In genomic region chr4:162131256-162131655, GRCh38 we compare ENCODE assay signal across 16 cellular contexts. TPM values are rescaled to one million over a fixed set of nuclear protein-coding genes. Genes with fewer than 3 reads are reported as not detected.
DNase-seq lines count a peak whose midpoint lies in the region; ATAC-seq and TF ChIP-seq lines count a peak whose summit lies in the region.
"Had no signal": no experiment of that assay in that cellular context is flagged by ENCODE, and none has a peak within 500 bp of the region (broad histone marks: within the 10 kb centered on the region; RNA-seq: fewer than 3 reads in every experiment).

No MANE protein-coding gene starts in this region.

- no peak overlapping the region for H3K27ac Mint-ChIP-seq in mesothelial cell of epicardium
- H3K27ac Mint-ChIP-seq in naive thymus-derived CD4-positive, alpha-beta T cell, result no peak overlapping the region
- H3K27ac Mint-ChIP-seq: activated naive CD4-positive, alpha-beta T cell treated with anti-CD3 and anti-CD28 coated beads, Interleukin-2, amount 50 U/mL, for 72 hours; CD4-positive, alpha-beta memory T cell had no signal

- H3K4me3 Mint-ChIP-seq in mesothelial cell of epicardium, result no peak overlapping the region
- H3K4me3 Mint-ChIP-seq in naive thymus-derived CD4-positive, alpha-beta T cell, result no peak overlapping the region
- H3K4me3 Mint-ChIP-seq: CD4-positive, alpha-beta memory T cell had no signal

- H3K27me3 ChIP-seq in MM.1S (replicated peaks; ENCODE audit: insufficient read depth, low read length), result no peaks in the 10 kb centered on the region
- H3K27me3 ChIP-seq in adipocyte (replicated peaks; ENCODE audit: control insufficient read depth, insufficient read depth, low read length), result no peaks in the 10 kb centered on the region
- H3K27me3 ChIP-seq in naive thymus-derived CD4-positive, alpha-beta T cell (ENCODE audit: control insufficient read depth in 2 of 2, insufficient read depth in 2 of 2, low read length in 2 of 2), result no peaks in the 10 kb centered on the region
- H3K27me3 ChIP-seq: esophagus squamous epithelium, left lung had no signal

- H3K27ac ChIP-seq in C4-2B (no peak overlapping the region), MM.1S (ENCODE audit: low read length) (no peak overlapping the region)
- no peak overlapping the region for H3K27ac ChIP-seq in naive thymus-derived CD4-positive, alpha-beta T cell (ENCODE audit: low read depth, low read length)
- H3K27ac ChIP-seq: esophagus squamous epithelium, GM23248, left lung had no signal

- no peaks in the 10 kb centered on the region for H3K36me3 Mint-ChIP-seq in mesothelial cell of epicardium
- H3K36me3 Mint-ChIP-seq in naive thymus-derived CD4-positive, alpha-beta T cell, result no peaks in the 10 kb centered on the region
- H3K36me3 Mint-ChIP-seq: activated naive CD4-positive, alpha-beta T cell treated with anti-CD3 and anti-CD28 coated beads, Interleukin-2, amount 50 U/mL, for 72 hours; CD4-positive, alpha-beta memory T cell had no signal

- H3K9me3 ChIP-seq in MM.1S (replicated peaks; ENCODE audit: insufficient read depth, low read length) (no peaks in the 10 kb centered on the region), adipocyte (ENCODE audit: control insufficient read depth, low read length) (no peaks in the 10 kb centered on the region)
- no peaks in the 10 kb centered on the region for H3K9me3 ChIP-seq in naive thymus-derived CD4-positive, alpha-beta T cell (ENCODE audit: control insufficient read depth in 2 of 3, low read length in 3 of 3)
- H3K9me3 ChIP-seq: esophagus squamous epithelium, left lung had no signal

- H3K79me2 ChIP-seq in MM.1S (ENCODE audit: low read length), result no peaks in the 10 kb centered on the region

- CTCF ChIA-PET in naive thymus-derived CD4-positive, alpha-beta T cell (lab: Charles Lee), result no interaction called here

- POLR2A ChIA-PET in naive thymus-derived CD4-positive, alpha-beta T cell (lab: Charles Lee), result no interaction called here

- H3K9me3 Mint-ChIP-seq in mesothelial cell of epicardium, result no peaks in the 10 kb centered on the region
- peaks cover 0 to 7% (median 2%) of the 10 kb centered on the region in 11 donors for H3K9me3 Mint-ChIP-seq in naive thymus-derived CD4-positive, alpha-beta T cell

- H2AFZ ChIP-seq in MM.1S (ENCODE audit: low read length), result no peak overlapping the region
- H2AFZ ChIP-seq: GM23248 had no signal

- no peak for ATAC-seq in naive thymus-derived CD4-positive, alpha-beta T cell
- ATAC-seq: activated naive CD4-positive, alpha-beta T cell treated with anti-CD3 and anti-CD28 coated beads, Interleukin-2, amount 50 U/mL, for 72 hours; left lung had no signal

- H3K4me1 Mint-ChIP-seq in mesothelial cell of epicardium, result no peaks in the 10 kb centered on the region
- H3K4me1 Mint-ChIP-seq in naive thymus-derived CD4-positive, alpha-beta T cell, result no peaks in the 10 kb centered on the region
- H3K4me1 Mint-ChIP-seq: CD4-positive, alpha-beta memory T cell had no signal

- DNase-seq in MM.1S, result no peak
- DNase-seq in adipocyte (ENCODE audit: low read depth), result peak; percentile 53
- DNase-seq in mesothelial cell of epicardium (ENCODE audit: low spot score in 2 of 2, unreplicated experiment in 2 of 2), result no peak
- no peak for DNase-seq in germinal center (ENCODE audit: low spot score)
- no peak for DNase-seq in 8988T
- DNase-seq in naive thymus-derived CD4-positive, alpha-beta T cell, result no peak
- DNase-seq in NCI-H128 (lab: John Stamatoyannopoulos, UW; ENCODE audit: unreplicated experiment), result no peak
- DNase-seq: activated CD4-positive, CD25-positive, alpha-beta regulatory T cell; CD4-positive, alpha-beta memory T cell; esophagus squamous epithelium; GM23248; left lung; NCI-H187; stimulated activated naive CD4-positive, alpha-beta T cell had no signal

- H3K9me2 ChIP-seq in MM.1S (replicated peaks; ENCODE audit: insufficient read depth, low read length), result no peaks in the 10 kb centered on the region

- H3K4me1 ChIP-seq in MM.1S (ENCODE audit: low read length) (no peaks in the 10 kb centered on the region), adipocyte (ENCODE audit: control insufficient read depth, insufficient read depth, low read length) (no peaks in the 10 kb centered on the region)
- no peaks in the 10 kb centered on the region for H3K4me1 ChIP-seq in naive thymus-derived CD4-positive, alpha-beta T cell (ENCODE audit: control insufficient read depth in 2 of 2, insufficient read depth in 2 of 2, low read length in 2 of 2)
- H3K4me1 ChIP-seq: esophagus squamous epithelium, left lung had no signal

- TF ChIP-seq CTCF in C4-2B (conservative IDR thresholded peaks at IDR 0.05), result peak; percentile 46
- TF ChIP-seq CTCF in MM.1S (IDR thresholded peaks at IDR 0.05; ENCODE audit: low read length), result peak; percentile 6; the same call in 1 of the 2 replicates
- TF ChIP-seq CTCF in mesothelial cell of epicardium (IDR thresholded peaks at IDR 0.05; ENCODE audit: unreplicated experiment), result peak; percentile 37

- no peak overlapping the region for H3K4me2 ChIP-seq in MM.1S (ENCODE audit: low read depth, low read length)

- H3K9ac ChIP-seq in MM.1S (ENCODE audit: low read length), result no peak overlapping the region
- H3K9ac ChIP-seq in adipocyte (ENCODE audit: low read length), result no peak overlapping the region
- H3K9ac ChIP-seq: GM23248 had no signal

- H3F3A ChIP-seq in MM.1S (ENCODE audit: insufficient read depth, low read length), result no peaks in the 10 kb centered on the region

- intact Hi-C loops in naive thymus-derived CD4-positive, alpha-beta T cell (cut with micrococcal nuclease), result no loop called here

- peaks cover 1% of the 10 kb centered on the region for H3K27me3 Mint-ChIP-seq in mesothelial cell of epicardium (ENCODE audit: low read depth)
- no peaks in the 10 kb centered on the region for H3K27me3 Mint-ChIP-seq in naive thymus-derived CD4-positive, alpha-beta T cell
- H3K27me3 Mint-ChIP-seq: CD4-positive, alpha-beta memory T cell had no signal

- H4K20me1 ChIP-seq in MM.1S (ENCODE audit: insufficient read depth, low read length), result no peaks in the 10 kb centered on the region

- H3K36me3 ChIP-seq in MM.1S (replicated peaks; ENCODE audit: insufficient read depth, low read length) (no peaks in the 10 kb centered on the region), adipocyte (ENCODE audit: control insufficient read depth, insufficient read depth, low read length, severe bottlenecking) (no peaks in the 10 kb centered on the region)
- no peaks in the 10 kb centered on the region for H3K36me3 ChIP-seq in naive thymus-derived CD4-positive, alpha-beta T cell (ENCODE audit: control insufficient read depth in 2 of 3, insufficient read depth in 3 of 3, low read length in 3 of 3)
- H3K36me3 ChIP-seq: esophagus squamous epithelium, left lung had no signal

- H3K4me3 ChIP-seq in MM.1S (ENCODE audit: low read length) (no peak overlapping the region), adipocyte (ENCODE audit: low read length) (no peak overlapping the region)
- H3K4me3 ChIP-seq in naive thymus-derived CD4-positive, alpha-beta T cell (ENCODE audit: low read length), result no peak overlapping the region
- H3K4me3 ChIP-seq: esophagus squamous epithelium, GM23248, left lung had no signal

RNA-seq across cellular contexts. Expression of gene FSTL5, which starts 32.5 kb away (rescaled TPM):
- total RNA-seq in mesothelial cell of epicardium, result 0.04 to 0.16 TPM (median 0.09 TPM) in 3 replicates
- total RNA-seq in naive thymus-derived CD4-positive, alpha-beta T cell, result not detected
- polyA plus RNA-seq in naive thymus-derived CD4-positive, alpha-beta T cell, result not detected
- total RNA-seq: activated naive CD4-positive, alpha-beta T cell treated with anti-CD3 and anti-CD28 coated beads, Interleukin-2, amount 50 U/mL, for 72 hours; CD4-positive, alpha-beta memory T cell; esophagus squamous epithelium; GM23248; left lung had no signal
- polyA plus RNA-seq: CD4-positive, alpha-beta memory T cell; GM23248 had no signal
